ENCODE assay signal across 1 cellular context in the genomic region with DNA sequence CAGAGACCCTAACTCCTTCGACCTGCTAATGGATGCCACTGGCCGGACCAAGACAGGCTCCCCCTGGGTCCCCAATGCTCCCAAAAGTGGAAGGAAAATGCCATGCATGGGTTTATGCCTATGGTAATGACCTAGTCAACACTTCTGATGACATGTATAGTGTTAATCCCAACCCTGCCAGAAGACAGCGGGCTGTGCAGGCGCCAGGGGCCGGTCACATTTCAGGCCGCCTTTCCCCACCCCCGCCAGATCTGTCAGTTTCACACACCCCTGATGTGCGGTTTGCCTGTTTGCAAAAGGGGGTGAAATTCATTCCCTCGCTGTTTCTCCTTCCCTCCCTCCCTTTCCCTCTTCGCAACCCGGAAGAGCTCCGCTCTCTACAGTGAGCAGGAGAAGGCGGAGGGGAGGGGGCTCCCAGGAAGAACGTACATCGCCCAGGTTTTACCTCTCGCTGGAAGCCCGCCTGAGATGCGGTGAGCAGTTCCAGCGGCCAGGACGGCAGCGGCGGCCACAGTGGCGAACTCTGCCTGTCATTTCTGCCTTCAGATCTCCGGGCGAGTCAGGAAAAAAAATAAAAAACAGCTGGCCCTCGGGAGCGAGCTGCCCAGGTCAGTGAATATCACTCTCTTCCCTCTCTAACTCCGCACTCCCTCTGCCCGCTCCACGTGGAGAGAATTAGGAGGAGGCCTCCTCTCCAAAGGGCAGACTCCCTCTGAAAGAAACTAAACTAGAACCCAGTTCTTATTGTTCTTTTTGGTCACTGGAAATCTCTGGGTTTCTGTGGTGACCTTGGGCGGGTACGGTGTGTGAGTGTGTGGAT.
TF ChIP-seq lines count a peak whose summit lies in the region.

No MANE protein-coding gene starts in this region.

TF ChIP-seq in H1, 55 proteins besides CTCF, POLR2A, EP300 and RAD21 (continued from another document):
- TF ChIP-seq SAP30 (IDR thresholded peaks at IDR 0.05; ENCODE audit: insufficient read depth, insufficient replicate concordance, low read length): no peak
- no peak for TF ChIP-seq MAFK (IDR thresholded peaks at IDR 0.05; ENCODE audit: low read depth, low read length)
- 0 out of 2 replicates have a peak, but pooled peaks have one; percentile 36 for TF ChIP-seq MAX (IDR thresholded peaks at IDR 0.05)
- peak; percentile 41 for TF ChIP-seq EZH2 (IDR thresholded peaks at IDR 0.05; ENCODE audit: low read depth, low read length, severe bottlenecking)
